8 cellular contexts compared by ENCODE assay signal in the genomic region with DNA sequence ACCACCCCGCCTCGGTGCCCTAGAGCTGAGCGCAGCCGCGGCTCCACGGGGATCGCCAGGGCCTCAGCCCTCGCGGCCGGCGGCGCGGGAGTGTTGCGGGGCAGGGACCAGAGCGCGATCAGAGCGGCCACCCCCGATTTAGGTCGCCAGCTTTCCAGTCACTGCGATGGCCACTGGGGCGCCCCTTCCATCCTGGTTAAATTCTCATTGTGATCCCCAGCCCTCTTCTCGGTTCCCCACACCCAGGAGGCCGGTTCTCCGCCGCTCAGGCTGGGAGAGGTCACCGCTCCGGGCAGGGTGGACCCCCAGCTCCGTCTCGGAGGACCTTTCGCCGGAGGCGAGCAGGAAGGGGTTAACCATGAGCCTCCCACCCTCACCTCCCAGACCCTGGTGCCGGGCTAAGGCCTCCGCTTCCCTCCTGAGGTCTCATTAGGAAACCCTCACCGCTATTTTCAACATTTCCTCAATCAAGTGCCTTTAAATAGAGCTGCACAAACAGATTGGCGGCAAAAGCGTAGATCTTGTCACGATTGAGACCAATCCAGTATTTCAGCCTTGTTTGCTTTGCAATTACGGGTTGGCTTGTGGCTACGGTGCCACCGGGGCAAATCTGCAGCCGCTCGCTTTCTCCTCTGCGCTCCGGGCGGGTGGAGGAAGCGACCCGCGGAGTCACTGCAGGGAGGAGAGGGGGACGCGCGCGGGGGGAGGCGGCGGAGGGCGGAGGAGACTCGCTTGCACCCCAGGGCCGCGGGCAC. TPM values are rescaled to one million over a fixed set of nuclear protein-coding genes. Genes with fewer than 3 reads are reported as not detected.
DNase-seq lines count a peak whose midpoint lies in the region; ATAC-seq, FAIRE-seq and TF ChIP-seq lines count a peak whose summit lies in the region.

No MANE protein-coding gene starts in this region.

- peaks cover 27% of the 10 kb centered on the region for H3K4me1 Mint-ChIP-seq in CD14-positive monocyte
- H3K4me1 Mint-ChIP-seq in activated T-helper 1 cell treated with anti-CD3 and anti-CD28 coated beads, Interleukin-12 subunit alpha, Interleukin-12 subunit beta, Interleukin-2, Interleukin-4 antibody, amounts not matched to agents 30 ng/mL and 10 ng/mL and 1 ng/mL, durations not matched to agents 14 hours and 24 hours and 36 hours (ENCODE audit: low read depth) = peaks cover 4% of the 10 kb centered on the region

- H3K4me3 Mint-ChIP-seq in CD14-positive monocyte = peak overlapping the region; percentile 81 to 96
- peak overlapping the region; percentile 2 for H3K4me3 Mint-ChIP-seq in activated T-helper 1 cell treated with anti-CD3 and anti-CD28 coated beads, Interleukin-12 subunit alpha, Interleukin-12 subunit beta, Interleukin-2, Interleukin-4 antibody, amounts not matched to agents 30 ng/mL and 10 ng/mL and 1 ng/mL, durations not matched to agents 14 hours and 24 hours and 36 hours

- intact Hi-C loops in CD14-positive monocyte (cut with micrococcal nuclease) (no loop called here), kidney (cut with DNase I) (no loop called here), head of caudate nucleus (cut with DNase I) (loop anchor here (10.0 kb wide), 1 partner anchor 676 kb away; no protein-coding TSS in a partner anchor)
- intact Hi-C loops in activated T-helper 1 cell treated with anti-CD3 and anti-CD28 coated beads, Interleukin-12 subunit alpha, Interleukin-12 subunit beta, Interleukin-2, Interleukin-4 antibody, amounts not matched to agents 30 ng/mL and 10 ng/mL and 1 ng/mL, durations not matched to agents 14 hours and 24 hours and 36 hours (cut with micrococcal nuclease) = loop anchor here (5.0 kb wide), 1 partner anchor 36 kb away; no protein-coding TSS in a partner anchor

- peaks cover 0 to 6% of the 10 kb centered on the region in 2 donors for H3K36me3 Mint-ChIP-seq in CD14-positive monocyte
- peaks cover 1% of the 10 kb centered on the region for H3K36me3 Mint-ChIP-seq in activated T-helper 1 cell treated with anti-CD3 and anti-CD28 coated beads, Interleukin-12 subunit alpha, Interleukin-12 subunit beta, Interleukin-2, Interleukin-4 antibody, amounts not matched to agents 30 ng/mL and 10 ng/mL and 1 ng/mL, durations not matched to agents 14 hours and 24 hours and 36 hours (ENCODE audit: low read depth)

- H3K27ac ChIP-seq in HUES48 (ENCODE audit: low read depth, low read length) (no peak overlapping the region), kidney (ENCODE audit: low read depth in 2 of 2, low read length in 2 of 2) (no peak overlapping the region), subcutaneous abdominal adipose tissue (ENCODE audit: low read depth, low read length) (no peak overlapping the region)

- H3K4me3 ChIP-seq in HUES48 (ENCODE audit: low read depth, low read length) (peak overlapping the region; percentile 50), kidney (ENCODE audit: low read length in 2 of 2) (peak overlapping the region; percentile 33 to 50), subcutaneous abdominal adipose tissue (ENCODE audit: low read depth in 1 of 5, low read length in 5 of 5) (peak overlapping the region; percentile 61 to 85 (median 70))

- H3K9me3 ChIP-seq in HUES48 (ENCODE audit: control insufficient read depth, insufficient read depth, low read length) (no peaks in the 10 kb centered on the region), kidney (ENCODE audit: control insufficient read depth in 1 of 2, low read length in 2 of 2) (no peaks in the 10 kb centered on the region), subcutaneous abdominal adipose tissue (ENCODE audit: control insufficient read depth in 5 of 5, low read length in 5 of 5) (no peaks in the 10 kb centered on the region)

- H3K4me1 ChIP-seq in HUES48 (ENCODE audit: control insufficient read depth, insufficient read depth, low read length) (peaks cover 9% of the 10 kb centered on the region), kidney (ENCODE audit: control insufficient read depth in 1 of 2, insufficient read depth in 1 of 2, low read depth in 1 of 2, low read length in 2 of 2) (peaks cover 0 to 2% of the 10 kb centered on the region in 2 donors), subcutaneous abdominal adipose tissue (ENCODE audit: control insufficient read depth in 5 of 5, insufficient read depth in 5 of 5, low read length in 5 of 5) (peaks cover 0 to 17% (median 16%) of the 10 kb centered on the region in 5 donors)

- TF ChIP-seq CTCF in CD14-positive monocyte (IDR thresholded peaks at IDR 0.05) (no peak), kidney (IDR thresholded peaks at IDR 0.05; ENCODE audit: borderline replicate concordance, extremely low read depth, insufficient read depth) (no peak)

- peaks cover 0 to 35% (median 14%) of the 10 kb centered on the region in 7 donors for H3K9me3 Mint-ChIP-seq in CD14-positive monocyte
- H3K9me3 Mint-ChIP-seq in activated T-helper 1 cell treated with anti-CD3 and anti-CD28 coated beads, Interleukin-12 subunit alpha, Interleukin-12 subunit beta, Interleukin-2, Interleukin-4 antibody, amounts not matched to agents 30 ng/mL and 10 ng/mL and 1 ng/mL, durations not matched to agents 14 hours and 24 hours and 36 hours = no peaks in the 10 kb centered on the region

- DNase-seq in CD14-positive monocyte (ENCODE audit: low spot score) (no peak), kidney (no peak), head of caudate nucleus (no peak)
- DNase-seq in activated T-helper 1 cell treated with anti-CD3 and anti-CD28 coated beads, Interleukin-12 subunit alpha, Interleukin-12 subunit beta, Interleukin-2, Interleukin-4 antibody, amounts not matched to agents 30 ng/mL and 10 ng/mL and 1 ng/mL, durations not matched to agents 14 hours and 24 hours and 36 hours (ENCODE audit: low spot score) = no peak

- H3K27me3 ChIP-seq in HUES48 (ENCODE audit: control insufficient read depth, insufficient read depth, low read length) (peaks cover 96% of the 10 kb centered on the region), subcutaneous abdominal adipose tissue (ENCODE audit: control insufficient read depth in 5 of 5, insufficient read depth in 4 of 5, low read length in 5 of 5) (peaks cover 7 to 54% (median 35%) of the 10 kb centered on the region in 5 donors)

- ATAC-seq in HG02973 (IDR thresholded peaks at IDR 0.05; ENCODE audit: unreplicated experiment) (no peak), GM18873 (IDR thresholded peaks at IDR 0.05; ENCODE audit: low FRiP score, unreplicated experiment) (no peak)

- no peak overlapping the region for H3K27ac Mint-ChIP-seq in CD14-positive monocyte
- H3K27ac Mint-ChIP-seq in activated T-helper 1 cell treated with anti-CD3 and anti-CD28 coated beads, Interleukin-12 subunit alpha, Interleukin-12 subunit beta, Interleukin-2, Interleukin-4 antibody, amounts not matched to agents 30 ng/mL and 10 ng/mL and 1 ng/mL, durations not matched to agents 14 hours and 24 hours and 36 hours = no peak overlapping the region

- FAIRE-seq in kidney (lab: Jason Lieb, UNC) = no peak

- H3K36me3 ChIP-seq in HUES48 (ENCODE audit: control insufficient read depth, insufficient read depth, low read length) (no peaks in the 10 kb centered on the region), kidney (ENCODE audit: control insufficient read depth in 1 of 2, insufficient read depth in 2 of 2, low read length in 2 of 2) (no peaks in the 10 kb centered on the region), subcutaneous abdominal adipose tissue (ENCODE audit: control insufficient read depth in 5 of 5, insufficient read depth in 5 of 5, low read length in 5 of 5) (no peaks in the 10 kb centered on the region)

- H3K27me3 Mint-ChIP-seq in CD14-positive monocyte (ENCODE audit: low read depth in 3 of 3) = peaks cover 89 to 95% (median 92%) of the 10 kb centered on the region in 3 donors
- H3K27me3 Mint-ChIP-seq in activated T-helper 1 cell treated with anti-CD3 and anti-CD28 coated beads, Interleukin-12 subunit alpha, Interleukin-12 subunit beta, Interleukin-2, Interleukin-4 antibody, amounts not matched to agents 30 ng/mL and 10 ng/mL and 1 ng/mL, durations not matched to agents 14 hours and 24 hours and 36 hours (ENCODE audit: insufficient read depth) = peaks cover 69% of the 10 kb centered on the region

- no peak overlapping the region for H3K9ac ChIP-seq in HUES48 (ENCODE audit: low read depth, low read length)
- H3K9ac ChIP-seq in kidney (ENCODE audit: low read length in 2 of 2) = no peak overlapping the region
- peak overlapping the region; percentile 28 to 68 (median 30) for H3K9ac ChIP-seq in subcutaneous abdominal adipose tissue (ENCODE audit: low read length in 5 of 5)

RNA-seq across cellular contexts. Expression of a gene that starts 8.3 kb away (rescaled TPM):
- not detected for polyA plus RNA-seq in CD14-positive monocyte
- total RNA-seq in activated T-helper 1 cell treated with anti-CD3 and anti-CD28 coated beads, Interleukin-12 subunit alpha, Interleukin-12 subunit beta, Interleukin-2, Interleukin-4 antibody, amounts not matched to agents 30 ng/mL and 10 ng/mL and 1 ng/mL, durations not matched to agents 14 hours and 24 hours and 36 hours = not detected in 2 replicates
- total RNA-seq in kidney = 0.31 TPM
- polyA plus RNA-seq in kidney (ENCODE audit: insufficient read depth, low read depth, low replicate concordance) = not detected

Comparison
In these comparisons a context has a peak if more than half of its experiments do, and no peak if none do; other contexts are left out.
1. H3K9ac ChIP-seq: peak in subcutaneous abdominal adipose tissue (5 of 5); none in HUES48 (single experiment) and kidney (0 of 2).
2. intact Hi-C loops: an anchor here in activated T-helper 1 cell treated with anti-CD3 and anti-CD28 coated beads, Interleukin-12 subunit alpha, Interleukin-12 subunit beta, Interleukin-2, Interleukin-4 antibody, amounts not matched to agents 30 ng/mL and 10 ng/mL and 1 ng/mL, durations not matched to agents 14 hours and 24 hours and 36 hours (5.0 kb wide) and head of caudate nucleus (10.0 kb wide); none called in CD14-positive monocyte and kidney.
3. Peak in every context shown above with its lines, with median percentiles within 50 percentile points of each other: H3K4me3 ChIP-seq.